ENCODE assay signal across 8 cellular contexts in genomic region chr7:1458676-1459511, GRCh38. TPM values are rescaled to one million over a fixed set of nuclear protein-coding genes. Genes with fewer than 3 reads are reported as not detected.
DNase-seq lines count a peak whose midpoint lies in the region; ATAC-seq and TF ChIP-seq lines count a peak whose summit lies in the region.

MICALL2 (minus strand) TSS chr7:1459470; CDS start chr7:1459326, 144 bp downstream.

- intact Hi-C loops in mucosa of descending colon (cut with DNase I, micrococcal nuclease) (no loop called here), transverse colon (cut with DNase I; ENCODE audit: low total_unique reads) (no loop called here)

- no peak for TF ChIP-seq EP300 in transverse colon (IDR thresholded peaks at IDR 0.05; ENCODE audit: low read depth)

- ATAC-seq in GM21423 (IDR thresholded peaks at IDR 0.05; ENCODE audit: unreplicated experiment) (peak; percentile 10), mucosa of descending colon (peak; percentile 40)

- no peaks in the 10 kb centered on the region for H3K9me3 ChIP-seq in HUES6 (ENCODE audit: control insufficient read depth, insufficient read depth, low read depth, low read length)
- no peaks in the 10 kb centered on the region for H3K9me3 ChIP-seq in mucosa of descending colon
- H3K9me3 ChIP-seq in transverse colon, result no peaks in the 10 kb centered on the region

- 3% methylated on average over 28 of the region's 69 CpGs; no CpG with 5 or more reads in 1 of the 2 donors for WGBS in transverse colon (ENCODE audit: low coverage in 1 of 2), 2 donors

- peak; percentile 90 for TF ChIP-seq POLR2A in transverse colon (IDR thresholded peaks at IDR 0.05)

- H3K27me3 ChIP-seq in HUES6 (ENCODE audit: control insufficient read depth, insufficient read depth, low read length), result no peaks in the 10 kb centered on the region
- no peaks in the 10 kb centered on the region for H3K27me3 ChIP-seq in transverse colon

- TF ChIP-seq CTCF in mucosa of descending colon (IDR thresholded peaks at IDR 0.05) (no peak), transverse colon (IDR thresholded peaks at IDR 0.05) (no peak)

- H3K36me3 ChIP-seq in HUES6 (ENCODE audit: control insufficient read depth, insufficient read depth, low read length), result no peaks in the 10 kb centered on the region
- H3K36me3 ChIP-seq in mucosa of descending colon (ENCODE audit: low read depth), result no peaks in the 10 kb centered on the region
- no peaks in the 10 kb centered on the region for H3K36me3 ChIP-seq in transverse colon

- H3K4me3 ChIP-seq in HUES6 (ENCODE audit: low read depth, low read length), result peak within 1 kb of the TSS; percentile 85
- peak within 1 kb of the TSS; percentile 59 for H3K4me3 ChIP-seq in mucosa of descending colon
- H3K4me3 ChIP-seq in transverse colon, result peak within 1 kb of the TSS; percentile 61 to 86 (median 76)

- in situ Hi-C loops in transverse colon (cut with MboI; ENCODE audit: low pct_ligation_motif_present in 1 of 4, low pct_unique_long_range_greater_than_20kb in 1 of 4, low sequenced_read_pairs in 3 of 4), result no loop called here

- peak within 1 kb of the TSS; percentile 77 for H3K9ac ChIP-seq in HUES6 (ENCODE audit: low read length)

- H3K27ac ChIP-seq in HUES6 (ENCODE audit: low read depth, low read length), result peak within 1 kb of the TSS; percentile 46; the same call in 1 of the 2 replicates
- H3K27ac ChIP-seq in epithelial cell of prostate, result peak within 1 kb of the TSS; percentile 73
- peak within 1 kb of the TSS; percentile 90 to 94 (median 94) for H3K27ac ChIP-seq in transverse colon

- peak; percentile 95 for DNase-seq in ELR (ENCODE audit: low read depth)
- DNase-seq in activated CD4-positive, alpha-beta T cell treated with anti-CD3 and anti-CD28 coated beads, Interleukin-2, amount 50 U/mL, for 1 hour, result peak; percentile 22
- peak; percentile 24 for DNase-seq in epithelial cell of prostate (ENCODE audit: low read depth, low spot score)
- DNase-seq in mucosa of descending colon, result peak; percentile 70 to 89 (median 80)
- DNase-seq in transverse colon, result peak; percentile 83
- DNase-seq in DMS79 (lab: John Stamatoyannopoulos, UW), result no peak

- H3K4me1 ChIP-seq in HUES6 (ENCODE audit: control insufficient read depth, insufficient read depth, low read length), result peaks cover 43% of the 10 kb centered on the region
- peaks cover 64% of the 10 kb centered on the region for H3K4me1 ChIP-seq in mucosa of descending colon (ENCODE audit: low read depth)
- peaks cover 49 to 89% (median 87%) of the 10 kb centered on the region in 4 donors for H3K4me1 ChIP-seq in transverse colon

RNA-seq across cellular contexts. Expression of gene MICALL2, which starts in this region (rescaled TPM):
- total RNA-seq in mucosa of descending colon (10 to 100 TPM; 59.9 to 96.2 (median 94.5) TPM), transverse colon (100 to 1,000 TPM in 2 of 4 donors, 10 to 100 TPM in 2; 67.6 to 181 (median 97.0) TPM)
